In the genomic region with DNA sequence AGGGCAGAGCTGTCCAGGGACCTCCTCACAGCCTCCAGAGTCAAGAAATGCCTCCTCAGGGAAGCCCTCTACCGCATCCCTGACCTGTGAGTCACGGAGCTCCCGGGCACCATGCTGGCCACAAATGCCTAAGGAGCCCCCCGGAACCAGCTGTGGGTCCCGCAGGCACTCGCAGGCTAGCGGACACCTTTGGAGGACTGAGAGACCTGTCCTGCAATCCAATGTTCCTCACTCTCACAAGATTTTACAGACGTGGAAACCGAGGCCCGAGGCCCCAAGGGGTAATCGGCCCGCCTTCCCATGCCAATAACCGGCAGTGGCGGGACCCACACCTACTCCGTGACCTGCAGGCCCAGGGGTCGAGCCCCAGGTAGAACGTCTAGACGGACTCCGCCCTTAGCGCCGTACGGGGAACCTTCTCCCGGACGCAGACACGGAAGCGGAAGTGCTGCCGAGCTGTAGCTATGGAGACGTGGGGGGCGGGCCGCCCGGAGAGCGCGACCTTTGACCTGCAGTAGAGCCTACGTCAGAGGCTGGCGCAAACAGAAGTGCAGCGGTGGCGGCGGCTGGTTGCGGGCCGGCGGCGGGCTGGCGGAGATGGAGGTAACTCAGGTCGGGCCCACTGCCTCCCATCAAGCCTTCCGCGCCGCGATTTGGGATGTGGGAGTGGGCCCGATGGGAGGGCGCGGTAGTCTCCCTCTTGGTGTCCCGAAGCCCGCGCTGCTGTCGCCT, we compare ENCODE assay signal across 1 cellular context.
TF ChIP-seq lines count a peak whose summit lies in the region.

A gene with protein sequence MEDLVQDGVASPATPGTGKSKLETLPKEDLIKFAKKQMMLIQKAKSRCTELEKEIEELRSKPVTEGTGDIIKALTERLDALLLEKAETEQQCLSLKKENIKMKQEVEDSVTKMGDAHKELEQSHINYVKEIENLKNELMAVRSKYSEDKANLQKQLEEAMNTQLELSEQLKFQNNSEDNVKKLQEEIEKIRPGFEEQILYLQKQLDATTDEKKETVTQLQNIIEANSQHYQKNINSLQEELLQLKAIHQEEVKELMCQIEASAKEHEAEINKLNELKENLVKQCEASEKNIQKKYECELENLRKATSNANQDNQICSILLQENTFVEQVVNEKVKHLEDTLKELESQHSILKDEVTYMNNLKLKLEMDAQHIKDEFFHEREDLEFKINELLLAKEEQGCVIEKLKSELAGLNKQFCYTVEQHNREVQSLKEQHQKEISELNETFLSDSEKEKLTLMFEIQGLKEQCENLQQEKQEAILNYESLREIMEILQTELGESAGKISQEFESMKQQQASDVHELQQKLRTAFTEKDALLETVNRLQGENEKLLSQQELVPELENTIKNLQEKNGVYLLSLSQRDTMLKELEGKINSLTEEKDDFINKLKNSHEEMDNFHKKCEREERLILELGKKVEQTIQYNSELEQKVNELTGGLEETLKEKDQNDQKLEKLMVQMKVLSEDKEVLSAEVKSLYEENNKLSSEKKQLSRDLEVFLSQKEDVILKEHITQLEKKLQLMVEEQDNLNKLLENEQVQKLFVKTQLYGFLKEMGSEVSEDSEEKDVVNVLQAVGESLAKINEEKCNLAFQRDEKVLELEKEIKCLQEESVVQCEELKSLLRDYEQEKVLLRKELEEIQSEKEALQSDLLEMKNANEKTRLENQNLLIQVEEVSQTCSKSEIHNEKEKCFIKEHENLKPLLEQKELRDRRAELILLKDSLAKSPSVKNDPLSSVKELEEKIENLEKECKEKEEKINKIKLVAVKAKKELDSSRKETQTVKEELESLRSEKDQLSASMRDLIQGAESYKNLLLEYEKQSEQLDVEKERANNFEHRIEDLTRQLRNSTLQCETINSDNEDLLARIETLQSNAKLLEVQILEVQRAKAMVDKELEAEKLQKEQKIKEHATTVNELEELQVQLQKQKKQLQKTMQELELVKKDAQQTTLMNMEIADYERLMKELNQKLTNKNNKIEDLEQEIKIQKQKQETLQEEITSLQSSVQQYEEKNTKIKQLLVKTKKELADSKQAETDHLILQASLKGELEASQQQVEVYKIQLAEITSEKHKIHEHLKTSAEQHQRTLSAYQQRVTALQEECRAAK (N-terminal part only) (plus strand): TSS at position 529 of the 732 bp plus-strand sequence. CDS start 69 bp downstream, at position 598.

TF ChIP-seq in HepG2, 621 proteins besides CTCF, POLR2A, EP300 and RAD21 (continued from another document and continues in another):
- TF ChIP-seq ESRRA (CRISPR knock-in tag; IDR thresholded peaks at IDR 0.05; ENCODE audit: low read depth), result peak; percentile 81; the same call in 1 of the 2 replicates
- TF ChIP-seq ISL2 (CRISPR knock-in tag; IDR thresholded peaks at IDR 0.05), result peak; percentile 58; the same call in 1 of the 2 replicates
- peak; percentile 83 for TF ChIP-seq ZHX2 (IDR thresholded peaks at IDR 0.05; ENCODE audit: low read depth)
- 0 out of 2 replicates have a peak, but pooled peaks have one; percentile 58 for TF ChIP-seq ZHX2 (CRISPR knock-in tag; IDR thresholded peaks at IDR 0.05; ENCODE audit: borderline replicate concordance)
- peak; percentile 60 for TF ChIP-seq MED1 (CRISPR knock-in tag; IDR thresholded peaks at IDR 0.05)
- TF ChIP-seq ZSCAN9 (CRISPR knock-in tag; IDR thresholded peaks at IDR 0.05; ENCODE audit: borderline replicate concordance), result peak; percentile 61; the same call in 1 of the 2 replicates
- peak; percentile 51; the same call in 1 of the 2 replicates for TF ChIP-seq ZNF460 (CRISPR knock-in tag; IDR thresholded peaks at IDR 0.05; ENCODE audit: borderline replicate concordance)
- TF ChIP-seq, protein P1, sequence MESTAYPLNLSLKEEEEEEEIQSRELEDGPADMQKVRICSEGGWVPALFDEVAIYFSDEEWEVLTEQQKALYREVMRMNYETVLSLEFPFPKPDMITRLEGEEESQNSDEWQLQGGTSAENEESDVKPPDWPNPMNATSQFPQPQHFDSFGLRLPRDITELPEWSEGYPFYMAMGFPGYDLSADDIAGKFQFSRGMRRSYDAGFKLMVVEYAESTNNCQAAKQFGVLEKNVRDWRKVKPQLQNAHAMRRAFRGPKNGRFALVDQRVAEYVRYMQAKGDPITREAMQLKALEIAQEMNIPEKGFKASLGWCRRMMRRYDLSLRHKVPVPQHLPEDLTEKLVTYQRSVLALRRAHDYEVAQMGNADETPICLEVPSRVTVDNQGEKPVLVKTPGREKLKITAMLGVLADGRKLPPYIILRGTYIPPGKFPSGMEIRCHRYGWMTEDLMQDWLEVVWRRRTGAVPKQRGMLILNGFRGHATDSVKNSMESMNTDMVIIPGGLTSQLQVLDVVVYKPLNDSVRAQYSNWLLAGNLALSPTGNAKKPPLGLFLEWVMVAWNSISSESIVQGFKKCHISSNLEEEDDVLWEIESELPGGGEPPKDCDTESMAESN (CRISPR knock-in tag; conservative IDR thresholded peaks at IDR 0.05), result peak; percentile 93; the same call in 1 of the 2 replicates
- TF ChIP-seq FOXK2 (IDR thresholded peaks at IDR 0.05), result no peak
- peak; percentile 86 for TF ChIP-seq HNF4A (CRISPR knock-in tag; IDR thresholded peaks at IDR 0.05)
- TF ChIP-seq ZNF101 (CRISPR knock-in tag; IDR thresholded peaks at IDR 0.05; ENCODE audit: borderline replicate concordance, low read depth), result no peak
- TF ChIP-seq CCAR2 (optimal IDR thresholded peaks at IDR 0.05; ENCODE audit: low read depth, low read length), result no peak
- TF ChIP-seq, protein P2, sequence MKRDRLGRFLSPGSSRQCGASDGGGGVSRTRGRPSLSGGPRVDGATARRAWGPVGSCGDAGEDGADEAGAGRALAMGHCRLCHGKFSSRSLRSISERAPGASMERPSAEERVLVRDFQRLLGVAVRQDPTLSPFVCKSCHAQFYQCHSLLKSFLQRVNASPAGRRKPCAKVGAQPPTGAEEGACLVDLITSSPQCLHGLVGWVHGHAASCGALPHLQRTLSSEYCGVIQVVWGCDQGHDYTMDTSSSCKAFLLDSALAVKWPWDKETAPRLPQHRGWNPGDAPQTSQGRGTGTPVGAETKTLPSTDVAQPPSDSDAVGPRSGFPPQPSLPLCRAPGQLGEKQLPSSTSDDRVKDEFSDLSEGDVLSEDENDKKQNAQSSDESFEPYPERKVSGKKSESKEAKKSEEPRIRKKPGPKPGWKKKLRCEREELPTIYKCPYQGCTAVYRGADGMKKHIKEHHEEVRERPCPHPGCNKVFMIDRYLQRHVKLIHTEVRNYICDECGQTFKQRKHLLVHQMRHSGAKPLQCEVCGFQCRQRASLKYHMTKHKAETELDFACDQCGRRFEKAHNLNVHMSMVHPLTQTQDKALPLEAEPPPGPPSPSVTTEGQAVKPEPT (CRISPR knock-in tag; IDR thresholded peaks at IDR 0.05; ENCODE audit: low read depth), result no peak
- TF ChIP-seq, protein P3, sequence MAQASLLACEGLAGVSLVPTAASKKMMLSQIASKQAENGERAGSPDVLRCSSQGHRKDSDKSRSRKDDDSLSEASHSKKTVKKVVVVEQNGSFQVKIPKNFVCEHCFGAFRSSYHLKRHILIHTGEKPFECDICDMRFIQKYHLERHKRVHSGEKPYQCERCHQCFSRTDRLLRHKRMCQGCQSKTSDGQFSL (CRISPR knock-in tag; IDR thresholded peaks at IDR 0.05), result no peak
- no peak for TF ChIP-seq ZBTB49 (CRISPR knock-in tag; IDR thresholded peaks at IDR 0.05; ENCODE audit: borderline replicate concordance)
- peak; percentile 51 for TF ChIP-seq NCOA2 (CRISPR knock-in tag; IDR thresholded peaks at IDR 0.05)
- TF ChIP-seq HOXA9 (CRISPR knock-in tag; IDR thresholded peaks at IDR 0.05; ENCODE audit: borderline replicate concordance), result peak; percentile 59; the same call in 1 of the 2 replicates
- peak; percentile 61; the same call in 1 of the 2 replicates for TF ChIP-seq ZNF629 (CRISPR knock-in tag; conservative IDR thresholded peaks at IDR 0.05)
- TF ChIP-seq WIZ (CRISPR knock-in tag; IDR thresholded peaks at IDR 0.05), result peak; percentile 81; the same call in 1 of the 2 replicates
- peak; percentile 43; the same call in 1 of the 2 replicates for TF ChIP-seq GATA4 (IDR thresholded peaks at IDR 0.05; ENCODE audit: borderline replicate concordance, low read depth)
- TF ChIP-seq, protein P4, sequence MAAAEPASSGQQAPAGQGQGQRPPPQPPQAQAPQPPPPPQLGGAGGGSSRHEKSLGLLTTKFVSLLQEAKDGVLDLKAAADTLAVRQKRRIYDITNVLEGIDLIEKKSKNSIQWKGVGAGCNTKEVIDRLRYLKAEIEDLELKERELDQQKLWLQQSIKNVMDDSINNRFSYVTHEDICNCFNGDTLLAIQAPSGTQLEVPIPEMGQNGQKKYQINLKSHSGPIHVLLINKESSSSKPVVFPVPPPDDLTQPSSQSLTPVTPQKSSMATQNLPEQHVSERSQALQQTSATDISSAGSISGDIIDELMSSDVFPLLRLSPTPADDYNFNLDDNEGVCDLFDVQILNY (CRISPR knock-in tag; conservative IDR thresholded peaks at IDR 0.05), result no peak; the same call in 1 of the 2 replicates
- TF ChIP-seq POLR2AphosphoS5 (IDR thresholded peaks at IDR 0.05; ENCODE audit: low read depth, low read length), result peak; percentile 86; the same call in 1 of the 2 replicates
- TF ChIP-seq ZNF343 (CRISPR knock-in tag; IDR thresholded peaks at IDR 0.05), result peak; percentile 83; the same call in 1 of the 2 replicates
- peak; percentile 90 for TF ChIP-seq RARA (CRISPR knock-in tag; IDR thresholded peaks at IDR 0.05)
- peak; percentile 33; the same call in 1 of the 2 replicates for TF ChIP-seq FOSL1 (CRISPR knock-in tag; IDR thresholded peaks at IDR 0.05; ENCODE audit: borderline replicate concordance)
- TF ChIP-seq ZNF235 (CRISPR knock-in tag; IDR thresholded peaks at IDR 0.05; ENCODE audit: borderline replicate concordance), result no peak
- TF ChIP-seq CEBPG (CRISPR knock-in tag; IDR thresholded peaks at IDR 0.05), result peak; percentile 61
- peak; percentile 89; the same call in 1 of the 2 replicates for TF ChIP-seq KLF9 (CRISPR knock-in tag; IDR thresholded peaks at IDR 0.05; ENCODE audit: low read depth)
- TF ChIP-seq SMAD9 (CRISPR knock-in tag; IDR thresholded peaks at IDR 0.05), result no peak
- peak; percentile 31 for TF ChIP-seq XRCC5 (optimal IDR thresholded peaks at IDR 0.05; ENCODE audit: low read length)
- no peak for TF ChIP-seq SETDB1 (CRISPR knock-in tag; IDR thresholded peaks at IDR 0.05; ENCODE audit: borderline replicate concordance)
- TF ChIP-seq KDM5A (IDR thresholded peaks at IDR 0.05; ENCODE audit: borderline replicate concordance, low read length), result peak; percentile 80
- TF ChIP-seq TP53 (CRISPR knock-in tag; conservative IDR thresholded peaks at IDR 0.05), result peak; percentile 88; the same call in 1 of the 2 replicates
- peak; percentile 67 for TF ChIP-seq ZNF781 (CRISPR knock-in tag; IDR thresholded peaks at IDR 0.05; ENCODE audit: borderline replicate concordance, not compliant biosample characterization)
- TF ChIP-seq TCF7L2 (IDR thresholded peaks at IDR 0.05; ENCODE audit: low read depth, low read length), result no peak
- peak; percentile 75 for TF ChIP-seq ZNF451 (CRISPR knock-in tag; IDR thresholded peaks at IDR 0.05)
- no peak for TF ChIP-seq SOX6 (IDR thresholded peaks at IDR 0.05)
- peak; percentile 83 for TF ChIP-seq SOX6 (CRISPR knock-in tag; IDR thresholded peaks at IDR 0.05)
- no peak for TF ChIP-seq REXO4 (CRISPR knock-in tag; IDR thresholded peaks at IDR 0.05; ENCODE audit: borderline replicate concordance)
